34 cellular contexts compared by ENCODE assay signal in the genomic region with DNA sequence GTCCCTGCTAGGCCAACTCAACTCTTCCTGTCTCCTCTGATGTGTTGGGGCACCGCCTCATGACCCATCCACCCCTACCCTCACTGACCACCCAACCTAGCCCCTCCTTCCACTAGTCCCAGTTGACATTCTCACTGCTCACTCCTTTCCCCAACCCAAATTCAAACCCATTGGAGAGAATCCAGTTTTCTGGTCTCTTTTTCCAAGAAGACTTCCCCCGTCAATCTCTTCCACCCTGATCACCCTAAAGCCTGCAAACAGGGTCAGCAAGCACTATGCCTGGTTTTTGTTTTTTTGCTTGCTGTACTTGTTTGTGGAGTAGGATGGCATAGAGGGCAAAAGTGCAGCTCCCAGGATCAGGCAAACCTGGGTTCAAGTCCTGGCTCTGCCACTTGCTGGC.
"Had no signal": no experiment of that assay in that cellular context is flagged by ENCODE, and none has a peak within 500 bp of the region (broad histone marks: within the 10 kb centered on the region; RNA-seq: fewer than 3 reads in every experiment).

No MANE protein-coding gene starts in this region.

- ATAC-seq: activated CD8-positive, alpha-beta T cell treated with anti-CD3 and anti-CD28 coated beads for 36 hours; activated naive CD4-positive, alpha-beta T cell treated with anti-CD3 and anti-CD28 coated beads, Interleukin-2, amount 50 U/mL, for 72 hours; activated T-cell treated with anti-CD3 and anti-CD28 coated beads, Interleukin-2, amount 50 U/mL, for 4 hours; activated T-cell treated with anti-CD3 and anti-CD28 coated beads, Interleukin-2, amount 50 U/mL, for 72 hours; activated T-helper 17 cell treated with anti-CD3 and anti-CD28 coated beads, Interleukin-2, amount 50 U/mL, for 72 hours; body of pancreas had no signal

- H3K4me3 ChIP-seq: adrenal gland, body of pancreas, breast epithelium had no signal

- H3K27me3 ChIP-seq: adrenal gland, brain microvascular endothelial cell, breast epithelium had no signal

- H3K4me1 ChIP-seq: adrenal gland, body of pancreas, breast epithelium had no signal

- H3K9me3 ChIP-seq: adrenal gland, body of pancreas, breast epithelium had no signal

- FAIRE-seq: astrocyte, TTC549 had no signal

- H3K27ac ChIP-seq: adrenal gland, body of pancreas, brain microvascular endothelial cell, breast epithelium, VCaP had no signal

- H3K36me3 ChIP-seq: adrenal gland, brain microvascular endothelial cell, breast epithelium had no signal

- DNase-seq: activated B cell treated with CpG ODN at 0.5 μM for 24 hours; activated CD4-positive, alpha-beta memory T cell treated with anti-CD3 and anti-CD28 coated beads for 36 hours; activated CD4-positive, alpha-beta T cell treated with anti-CD3 and anti-CD28 coated beads for 4 hours; activated CD4-positive, alpha-beta T cell treated with anti-CD3 and anti-CD28 coated beads, Interleukin-2, amount 10 ng/mL, durations not matched to agents 24 days and 14 days; activated CD4-positive, alpha-beta T cell treated with anti-CD3 and anti-CD28 coated beads, Interleukin-2, amount 50 U/mL, for 1 hour; activated CD4-positive, alpha-beta T cell treated with anti-CD3 and anti-CD28 coated beads, Interleukin-2, amount 50 U/mL, for 4 hours; activated CD4-positive, CD25-positive, alpha-beta regulatory T cell treated with anti-CD3 and anti-CD28 coated beads, Interleukin-2, amount 50 U/mL, for 72 hours; activated CD8-positive, alpha-beta memory T cell treated with anti-CD3 and anti-CD28 coated beads, Interleukin-2, amount 50 U/mL, for 4 hours; activated CD8-positive, alpha-beta T cell treated with anti-CD3 and anti-CD28 coated beads for 36 hours; activated effector memory CD4-positive, alpha-beta T cell treated with anti-CD3 and anti-CD28 coated beads, Interleukin-2, amount 50 U/mL, for 16 hours; activated gamma-delta T cell treated with Interleukin-2 at 50 U/mL for 16 hours; activated naive CD4-positive, alpha-beta T cell; activated naive CD4-positive, alpha-beta T cell treated with anti-CD3 and anti-CD28 coated beads for 36 hours; activated naive CD8-positive, alpha-beta T cell treated with anti-CD3 and anti-CD28 coated beads for 36 hours; activated T-cell treated with anti-CD3 and anti-CD28 coated beads for 4 hours; activated T-cell treated with anti-CD3 and anti-CD28 coated beads, Interleukin-2, amount 50 U/mL, for 1 hour; activated T-cell treated with anti-CD3 and anti-CD28 coated beads, Interleukin-2, amount 50 U/mL, for 4 hours; activated T-cell treated with anti-CD3 and anti-CD28 coated beads, Interleukin-2, amount 50 U/mL, for 72 hours; adrenal gland; amniotic stem cell; aorta; body of pancreas; brain microvascular endothelial cell; central memory CD4-positive, alpha-beta T cell; SW 1271; T-helper 1 cell; T-helper 2 cell; T-helper 9 cell had no signal
